In the genomic region with DNA sequence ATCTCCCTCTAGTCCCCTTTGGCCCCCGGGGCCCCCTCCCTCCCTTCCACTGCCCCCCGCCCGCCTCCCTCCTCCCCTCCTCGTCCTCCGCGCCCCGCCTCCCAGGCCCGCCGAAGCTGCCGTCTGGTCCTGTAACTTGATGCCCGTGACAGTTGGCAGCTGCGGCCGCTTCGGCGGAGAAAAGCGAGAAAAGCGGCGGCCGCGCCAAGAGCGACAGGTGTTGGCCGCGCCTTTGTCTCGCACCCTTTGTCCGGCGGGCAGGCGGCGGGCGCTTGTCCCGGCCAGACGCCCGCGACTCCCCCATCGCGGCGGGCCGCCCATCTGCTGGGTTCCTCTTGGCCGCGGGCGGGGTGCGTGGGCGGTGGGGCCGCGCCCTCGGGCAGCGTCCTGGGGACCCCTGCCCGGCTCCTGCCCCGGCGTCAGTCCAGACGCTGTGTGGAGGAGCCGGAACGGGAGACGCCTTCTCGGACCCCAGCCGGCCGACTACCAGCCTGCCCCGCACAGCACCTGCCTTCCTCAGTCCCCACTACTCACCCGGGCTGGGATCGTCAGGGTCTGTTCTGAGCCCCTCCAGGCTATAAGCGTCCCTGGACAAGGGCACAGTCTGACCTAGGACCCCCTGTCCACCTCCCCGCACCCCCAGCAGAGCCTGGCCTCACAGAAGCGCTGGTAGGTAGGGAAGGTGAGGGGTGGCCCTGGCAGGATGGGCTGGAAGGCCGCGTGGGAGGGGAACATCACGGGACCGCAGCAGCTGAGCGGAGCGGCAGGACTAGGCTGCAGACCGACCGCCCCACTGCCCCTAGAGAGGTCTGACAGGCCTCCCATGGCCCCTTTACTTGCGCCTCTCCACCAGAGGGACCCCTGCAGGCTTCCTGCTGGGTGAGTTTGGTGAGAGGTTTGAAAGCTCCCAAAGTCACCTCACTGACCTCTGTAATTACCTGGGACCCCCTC, we compare ENCODE assay signal across 1 cellular context.
TF ChIP-seq lines count a peak whose summit lies in the region.

No MANE protein-coding gene starts in this region.

TF ChIP-seq in IMR-90, 13 proteins besides CTCF, POLR2A, EP300 and RAD21:
- TF ChIP-seq MXI1 (IDR thresholded peaks at IDR 0.05; ENCODE audit: borderline replicate concordance, low read depth, low read length): no peak
- no peak for TF ChIP-seq BHLHE40 (IDR thresholded peaks at IDR 0.05; ENCODE audit: low read depth, low read length)
- no peak for TF ChIP-seq ELK1 (IDR thresholded peaks at IDR 0.05; ENCODE audit: borderline replicate concordance, low read depth, low read length)
- no peak for TF ChIP-seq FOS (IDR thresholded peaks at IDR 0.05; ENCODE audit: low read depth, low read length)
- TF ChIP-seq MAFK (IDR thresholded peaks at IDR 0.05; ENCODE audit: low read depth, low read length): no peak
- TF ChIP-seq NFE2L2 (IDR thresholded peaks at IDR 0.05; ENCODE audit: low read depth, low read length): no peak
- no peak for TF ChIP-seq RFX5 (IDR thresholded peaks at IDR 0.05; ENCODE audit: low read depth, low read length)
- peak; percentile 21 for TF ChIP-seq RCOR1 (IDR thresholded peaks at IDR 0.05; ENCODE audit: insufficient replicate concordance, low read length)
